In genomic region chr2:46296840-46297545, GRCh38 we compare ENCODE assay signal across 8 cellular contexts. TPM values are rescaled to one million over a fixed set of nuclear protein-coding genes. Genes with fewer than 3 reads are reported as not detected.
DNase-seq lines count a peak whose midpoint lies in the region; ATAC-seq and TF ChIP-seq lines count a peak whose summit lies in the region.

TSS of gene EPAS1 (plus strand) at chr2:46297407. CDS start at chr2:46297912, 505 bp downstream.

- H3K9me3 Mint-ChIP-seq in CD14-positive monocyte = peaks cover 0 to 17% (median 8%) of the 10 kb centered on the region in 7 donors
- no peaks in the 10 kb centered on the region for H3K9me3 Mint-ChIP-seq in natural killer cell
- H3K9me3 Mint-ChIP-seq in stimulated activated naive B cell treated with anti-CD40 and anti-IgM and Interleukin-4, amounts not matched to agents 10 μg/mL and 1 μg/mL and 100 μg/mL, for 72 hours = no peaks in the 10 kb centered on the region

- H3K27ac Mint-ChIP-seq in CD14-positive monocyte (peak within 1 kb of the TSS; percentile 13 to 86 (median 80)), natural killer cell (peak within 1 kb of the TSS in 1 of 2 donors; percentile 81)
- peak within 1 kb of the TSS; percentile 86 for H3K27ac Mint-ChIP-seq in stimulated activated naive B cell treated with anti-CD40 and anti-IgM and Interleukin-4, amounts not matched to agents 10 μg/mL and 1 μg/mL and 100 μg/mL, for 72 hours

- H3K4me1 Mint-ChIP-seq in CD14-positive monocyte = peaks cover 38% of the 10 kb centered on the region
- H3K4me1 Mint-ChIP-seq in natural killer cell = peaks cover 26 to 33% of the 10 kb centered on the region in 2 donors
- H3K4me1 Mint-ChIP-seq in stimulated activated naive B cell treated with anti-CD40 and anti-IgM and Interleukin-4, amounts not matched to agents 10 μg/mL and 1 μg/mL and 100 μg/mL, for 72 hours = peaks cover 22 to 31% of the 10 kb centered on the region in 2 donors

- H3K27me3 Mint-ChIP-seq in CD14-positive monocyte (ENCODE audit: low read depth in 3 of 3) = peaks cover 61 to 74% (median 70%) of the 10 kb centered on the region in 3 donors
- H3K27me3 Mint-ChIP-seq in natural killer cell (ENCODE audit: low read depth in 2 of 2) = peaks cover 45 to 46% of the 10 kb centered on the region in 2 donors
- H3K27me3 Mint-ChIP-seq in stimulated activated naive B cell treated with anti-CD40 and anti-IgM and Interleukin-4, amounts not matched to agents 10 μg/mL and 1 μg/mL and 100 μg/mL, for 72 hours = peaks cover 51 to 54% of the 10 kb centered on the region in 2 donors

- TF ChIP-seq CTCF in CD14-positive monocyte (IDR thresholded peaks at IDR 0.05) = no peak
- no peak for TF ChIP-seq CTCF in natural killer cell (IDR thresholded peaks at IDR 0.05)

- H3K36me3 Mint-ChIP-seq in CD14-positive monocyte (peaks cover 8 to 12% of the 10 kb centered on the region in 2 donors), natural killer cell (no peaks in the 10 kb centered on the region)
- H3K36me3 Mint-ChIP-seq in stimulated activated naive B cell treated with anti-CD40 and anti-IgM and Interleukin-4, amounts not matched to agents 10 μg/mL and 1 μg/mL and 100 μg/mL, for 72 hours = no peaks in the 10 kb centered on the region

- peak; percentile 90 for ATAC-seq in GM19397 (IDR thresholded peaks at IDR 0.05; ENCODE audit: unreplicated experiment)
- peak; percentile 45 for ATAC-seq in HG03565 (IDR thresholded peaks at IDR 0.05; ENCODE audit: unreplicated experiment)
- peak; percentile 92 to 95 (median 94) for ATAC-seq in natural killer cell
- ATAC-seq in stimulated activated naive B cell treated with anti-CD40 and anti-IgM and Interleukin-4, amounts not matched to agents 10 μg/mL and 1 μg/mL and 100 μg/mL, for 72 hours (replicated peaks) = peak; percentile 86 to 90

- peak; percentile 76 for DNase-seq in CD14-positive monocyte (ENCODE audit: low spot score)
- DNase-seq in RPMI7951 (ENCODE audit: low read depth) = peak; percentile 88
- peak; percentile 67 for DNase-seq in activated effector memory CD4-positive, alpha-beta T cell treated with Interleukin-2 at 50 U/mL for 16 hours
- DNase-seq in fibroblast of peridontal ligament (ENCODE audit: extremely low read depth) = peak; percentile 78
- peak; percentile 76 for DNase-seq in natural killer cell
- DNase-seq in stimulated activated naive B cell treated with anti-CD40 and anti-IgM and Interleukin-4, amounts not matched to agents 10 μg/mL and 1 μg/mL and 100 μg/mL, for 72 hours = peak; percentile 65

- peak within 1 kb of the TSS; percentile 88 to 98 for H3K4me3 Mint-ChIP-seq in CD14-positive monocyte
- H3K4me3 Mint-ChIP-seq in natural killer cell = peak within 1 kb of the TSS; percentile 94
- H3K4me3 Mint-ChIP-seq in stimulated activated naive B cell treated with anti-CD40 and anti-IgM and Interleukin-4, amounts not matched to agents 10 μg/mL and 1 μg/mL and 100 μg/mL, for 72 hours = peak within 1 kb of the TSS; percentile 85 to 90

- intact Hi-C loops in CD14-positive monocyte (cut with micrococcal nuclease) (loop anchor here in 1 of 2 donors (5.0 to 10.0 kb wide), 2 partner anchors 70 to 212 kb away; no protein-coding TSS in a partner anchor), natural killer cell (cut with micrococcal nuclease) (loop anchor here (5.0 kb wide), 2 partner anchors 120 to 235 kb away; no protein-coding TSS in a partner anchor)

RNA-seq across cellular contexts. Expression of gene EPAS1, which starts in this region (rescaled TPM):
- under 1 TPM; 0.11 to 0.88 TPM for polyA plus RNA-seq in CD14-positive monocyte
- 12.3 and 18.5 TPM in 2 replicates for total RNA-seq in RPMI7951 (2014; rRNA removed; shearing (Covaris generic))
- 10 to 100 TPM in 1 of 3 donors, 1 to 10 TPM in 2; 2.1 to 61.4 (median 3.6) TPM for total RNA-seq in natural killer cell

Comparison
In these comparisons a context has a peak if more than half of its experiments do, and no peak if none do; other contexts are left out.
1. Peak in every context shown above with its lines: DNase-seq and ATAC-seq.
2. Peak in DNase-seq in CD14-positive monocyte; RNA of the gene not detected or under 1 TPM.